Comparison of ENCODE assay signal across 28 cellular contexts in genomic region chr11:111743700-111744099, GRCh38. TPM values are rescaled to one million over a fixed set of nuclear protein-coding genes. Genes with fewer than 3 reads are reported as not detected.
A peak's percentile ranks its signal among the peaks of the same experiment; 100 is the strongest.
DNase-seq lines count a peak whose midpoint lies in the region; ATAC-seq, FAIRE-seq and TF ChIP-seq lines count a peak whose summit lies in the region.
"Had no signal": no experiment of that assay in that cellular context is flagged by ENCODE, and none has a peak within 500 bp of the region (broad histone marks: within the 10 kb centered on the region; RNA-seq: fewer than 3 reads in every experiment).

No MANE protein-coding gene starts in this region.

- no peaks in the 10 kb centered on the region for H3K27me3 Mint-ChIP-seq in CD4-positive, alpha-beta memory T cell
- H3K27me3 Mint-ChIP-seq: CD4-positive, alpha-beta T cell had no signal

- peaks cover 60 to 84% of the 10 kb centered on the region in 2 donors for H3K36me3 Mint-ChIP-seq in CD4-positive, alpha-beta memory T cell

- no peaks in the 10 kb centered on the region for H3K4me1 ChIP-seq in CD4-positive, alpha-beta memory T cell (ENCODE audit: insufficient read depth, low read length)
- peaks cover 5 to 8% of the 10 kb centered on the region in 2 donors for H3K4me1 ChIP-seq in left lung
- H3K4me1 ChIP-seq: BLaER1, HAP-1 had no signal

- peaks cover 0 to 2% (median 0%) of the 10 kb centered on the region in 8 donors for H3K9me3 Mint-ChIP-seq in CD4-positive, alpha-beta memory T cell
- H3K9me3 Mint-ChIP-seq: GM23338 had no signal

- no peak for TF ChIP-seq CTCF in left lung (IDR thresholded peaks at IDR 0.05)
- no peak for TF ChIP-seq CTCF in D721Med (IDR thresholded peaks at IDR 0.05; ENCODE audit: insufficient read depth, missing control alignments)

- FAIRE-seq in D721Med (lab: Jason Lieb, UNC), result no peak
- FAIRE-seq: A204.1, GM12891, RCC 7860 had no signal

- H3K27me3 ChIP-seq in CD4-positive, alpha-beta memory T cell (ENCODE audit: insufficient read depth, low read length), result no peaks in the 10 kb centered on the region
- H3K27me3 ChIP-seq in left lung, result no peaks in the 10 kb centered on the region
- H3K27me3 ChIP-seq: BLaER1 had no signal

- in situ Hi-C loops in SK-MEL-5 (cut with HindIII; ENCODE audit: low pct_unique_long_range_greater_than_20kb, low sequenced_read_pairs), result no loop called here

- CTCF ChIA-PET in CD4-positive, alpha-beta memory T cell (lab: Charles Lee; ENCODE audit: partially characterized antibody), result interaction anchor here (0.6 to 1.2 kb wide), 5 partner anchors 11 to 435 kb away, joined by 3 to 4 read pairs (median 3); no protein-coding TSS in a partner anchor

- no peaks in the 10 kb centered on the region for H3K9me3 ChIP-seq in CD4-positive, alpha-beta memory T cell (ENCODE audit: control insufficient read depth in 1 of 2, low read length in 2 of 2)
- no peaks in the 10 kb centered on the region for H3K9me3 ChIP-seq in left lung
- H3K9me3 ChIP-seq: BLaER1, HAP-1, SK-N-SH had no signal

- peaks cover 0 to 13% (median 0%) of the 10 kb centered on the region in 4 donors for H3K4me1 Mint-ChIP-seq in CD4-positive, alpha-beta memory T cell

- H3K4me3 ChIP-seq in CD4-positive, alpha-beta memory T cell (ENCODE audit: low read length in 2 of 2), result no peak overlapping the region
- H3K4me3 ChIP-seq in left lung, result no peak overlapping the region
- H3K4me3 ChIP-seq: BLaER1, GM23338, HAP-1 had no signal

- intact Hi-C loops in CD4-positive, alpha-beta memory T cell (cut with micrococcal nuclease), result no loop called here
- intact Hi-C loops in left lung (cut with DNase I), result no loop called here

- POLR2A ChIA-PET in CD4-positive, alpha-beta memory T cell (lab: Charles Lee; ENCODE audit: partially characterized antibody), result no interaction called here

- peak; percentile 48 for ATAC-seq in left lung
- ATAC-seq in HG02973 (IDR thresholded peaks at IDR 0.05; ENCODE audit: unreplicated experiment), result no peak
- ATAC-seq: GM23338 had no signal

- H3K27ac ChIP-seq in CD4-positive, alpha-beta memory T cell (ENCODE audit: low read depth, low read length), result no peak overlapping the region
- H3K27ac ChIP-seq in left lung (no peak overlapping the region), substantia nigra (ENCODE audit: low read depth, low read length, poor library complexity, severe bottlenecking) (peak overlapping the region; percentile 40)
- H3K27ac ChIP-seq: BLaER1 had no signal

- no peak for DNase-seq in CD4-positive, alpha-beta memory T cell
- DNase-seq in SK-MEL-5 (ENCODE audit: low read depth, low spot score), result peak; percentile 45
- no peak for DNase-seq in left lung
- no peak for DNase-seq in substantia nigra (lab: John Stamatoyannopoulos, UW)
- no peak for DNase-seq in D721Med (ENCODE audit: insufficient read length, low spot score)
- no peak for DNase-seq in stimulated activated CD8-positive, alpha-beta memory T cell treated with anti-CD3 and anti-CD28 coated beads, Interleukin-4, amount 100 ng/mL, for 48 hours
- DNase-seq: CD4-positive, alpha-beta T cell; COR-L47; DMS 273 treated with DMSO at 0.1 percent for 48 hours; DMS79; EL; GDM1; NCI-H1092 treated with DMSO at 0.1 percent for 48 hours; NCI-H1436; NCI-H187 treated with DMSO at 0.1 percent for 48 hours; NCI-H2107; NCI-H446; NCI-H524 treated with DMSO at 0.1 percent for 48 hours; NCI-H774; SIG-M5; SK-N-SH had no signal

- H3K27ac Mint-ChIP-seq in CD4-positive, alpha-beta memory T cell, result peak overlapping the region in 4 of 7 donors; percentile 0 to 82 (median 37)
- H3K27ac Mint-ChIP-seq: GM23338 had no signal

- H3K4me3 Mint-ChIP-seq in CD4-positive, alpha-beta memory T cell, result no peak overlapping the region
- H3K4me3 Mint-ChIP-seq: CD4-positive, alpha-beta T cell; GM23338 had no signal

- peaks cover 60% of the 10 kb centered on the region for H3K36me3 ChIP-seq in CD4-positive, alpha-beta memory T cell (ENCODE audit: insufficient read depth, low read length)
- peaks cover 0 to 87% of the 10 kb centered on the region in 2 donors for H3K36me3 ChIP-seq in left lung

RNA-seq across cellular contexts. Expression of gene PPP2R1B, which starts 22.5 kb away (rescaled TPM):
- total RNA-seq in CD4-positive, alpha-beta memory T cell, result 10 to 100 TPM; 38.9 to 39.1 TPM
- 10 to 100 TPM; 18.4 to 27.9 TPM for polyA plus RNA-seq in CD4-positive, alpha-beta memory T cell
- total RNA-seq in SK-MEL-5 (2014; rRNA removed; shearing (Covaris generic)), result 28.2 and 31.5 TPM in 2 replicates
- polyA plus RNA-seq in SK-MEL-5 (2015; cell fraction: cytosol; rRNA removed), result 12.8 and 14.6 TPM in 2 replicates
- polyA plus RNA-seq in SK-MEL-5 (2015; cell fraction: nucleus; rRNA removed), result 13.7 and 20.2 TPM in 2 replicates
- 10 to 100 TPM; 28.1 to 28.8 TPM for total RNA-seq in left lung
